ENCODE assay signal across 25 cellular contexts in the genomic region with DNA sequence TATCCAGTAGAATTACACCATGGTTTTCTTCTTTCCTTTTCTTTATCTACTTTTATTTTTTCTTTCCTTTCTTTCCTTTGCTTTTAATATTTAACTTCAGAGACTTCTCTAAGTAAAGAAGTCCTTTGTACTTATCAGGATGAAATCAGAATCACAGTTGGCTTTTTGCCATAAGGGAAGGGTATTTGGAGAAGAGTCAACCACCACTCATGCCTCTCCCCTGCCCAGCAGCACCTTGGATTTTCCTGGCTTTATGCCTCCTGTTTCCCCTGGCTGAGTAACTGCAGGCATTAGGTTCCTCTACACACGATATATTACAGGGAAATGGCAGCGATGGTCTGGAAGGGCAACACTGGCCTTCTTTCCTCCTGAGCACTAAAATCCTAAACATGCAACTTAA.
DNase-seq lines count a peak whose midpoint lies in the region; TF ChIP-seq lines count a peak whose summit lies in the region.
"Had no signal": no experiment of that assay in that cellular context is flagged by ENCODE, and none has a peak within 500 bp of the region (broad histone marks: within the 10 kb centered on the region; RNA-seq: fewer than 3 reads in every experiment).

No MANE protein-coding gene starts in this region.

- intact Hi-C loops in lower leg skin (cut with DNase I; ENCODE audit: low total_unique reads): no loop called here

- TF ChIP-seq CTCF in VCaP (conservative IDR thresholded peaks at IDR 0.05) (no peak), lower leg skin (IDR thresholded peaks at IDR 0.05) (no peak)

- peak; percentile 13 for DNase-seq in NCI-H2171 treated with DMSO at 0.1 percent for 48 hours (lab: John Stamatoyannopoulos, UW)
- DNase-seq in NCI-H2171 (lab: John Stamatoyannopoulos, UW): no peak
- peak; percentile 49 for DNase-seq in NCI-H1105 treated with DMSO at 0.1 percent for 48 hours (lab: John Stamatoyannopoulos, UW)
- no peak for DNase-seq in mesenteric fat pad (ENCODE audit: low spot score)
- DNase-seq in SK-N-DZ (ENCODE audit: low spot score): no peak
- DNase-seq in lower leg skin (ENCODE audit: low spot score in 2 of 2): no peak
- DNase-seq: activated CD4-positive, alpha-beta T cell treated with anti-CD3 and anti-CD28 coated beads, Interleukin-2, amount 10 ng/mL, durations not matched to agents 24 days and 14 days; activated naive CD4-positive, alpha-beta T cell; activated T-cell treated with anti-CD3 and anti-CD28 coated beads, Interleukin-2, amount 50 U/mL, for 4 hours; BE2C; effector CD8-positive, alpha-beta T cell; erythroblast; head of caudate nucleus; kidney; MG63; NK-92 treated with Interleukin-12 subunit alpha and Interleukin-12 subunit beta, amount 100 ng/mL, for 24 hours; right lobe of liver; SHP77; stimulated activated CD4-positive, alpha-beta T cell treated with anti-CD3 and anti-CD28 coated beads, Interleukin-2, amount 100 ng/mL, for 48 hours; WERI-Rb-1 had no signal

- no peak for TF ChIP-seq POLR2A in lower leg skin (IDR thresholded peaks at IDR 0.05)

- WGBS in lower leg skin, 2 donors: 63 to 74% methylated on average over 2 of the region's 2 CpGs

- no peak overlapping the region for H3K9ac ChIP-seq in muscle layer of colon (ENCODE audit: low read length)

- peaks cover 29% of the 10 kb centered on the region for H3K4me1 ChIP-seq in muscle layer of colon (ENCODE audit: insufficient read depth, low read length)
- H3K4me1 ChIP-seq: BE2C, right lobe of liver, tibial nerve had no signal

- H3K9me3 ChIP-seq in muscle layer of colon (ENCODE audit: low read length): no peaks in the 10 kb centered on the region
- H3K9me3 ChIP-seq: BE2C, MG63, neutrophil, right lobe of liver had no signal

- no peaks in the 10 kb centered on the region for H3K27me3 ChIP-seq in muscle layer of colon (ENCODE audit: control insufficient read depth in 1 of 2, insufficient read depth in 2 of 2, low read length in 2 of 2)
- H3K27me3 ChIP-seq: BE2C, neutrophil, right lobe of liver, tibial nerve had no signal

- H3K27ac ChIP-seq in VCaP (peak overlapping the region; percentile 37), muscle layer of colon (ENCODE audit: low read depth, low read length) (peak overlapping the region; percentile 48)
- H3K27ac ChIP-seq: neutrophil, right lobe of liver, tibial nerve, WERI-Rb-1 had no signal

- H3K4me3 ChIP-seq in muscle layer of colon (ENCODE audit: low read depth in 1 of 2, low read length in 2 of 2): no peak overlapping the region
- no peak overlapping the region for H3K4me3 ChIP-seq in lower leg skin (ENCODE audit: low read depth, poor library complexity, severe bottlenecking)
- H3K4me3 ChIP-seq: K562, MG63, right lobe of liver, tibial nerve had no signal

- H3K36me3 ChIP-seq in muscle layer of colon (ENCODE audit: insufficient read depth, low read length): no peaks in the 10 kb centered on the region
- H3K36me3 ChIP-seq: BE2C, MG63, neutrophil, right lobe of liver, tibial nerve, WERI-Rb-1 had no signal

Comparison
In these comparisons a context has a peak if more than half of its experiments do, and no peak if none do; other contexts are left out.
1. DNase-seq: peak in NCI-H2171 treated with DMSO at 0.1 percent for 48 hours (single experiment) and NCI-H1105 treated with DMSO at 0.1 percent for 48 hours (single experiment); none in NCI-H2171 (single experiment), mesenteric fat pad (single experiment), SK-N-DZ (single experiment) and lower leg skin (0 of 2).